6 cellular contexts compared by ENCODE assay signal in the genomic region with DNA sequence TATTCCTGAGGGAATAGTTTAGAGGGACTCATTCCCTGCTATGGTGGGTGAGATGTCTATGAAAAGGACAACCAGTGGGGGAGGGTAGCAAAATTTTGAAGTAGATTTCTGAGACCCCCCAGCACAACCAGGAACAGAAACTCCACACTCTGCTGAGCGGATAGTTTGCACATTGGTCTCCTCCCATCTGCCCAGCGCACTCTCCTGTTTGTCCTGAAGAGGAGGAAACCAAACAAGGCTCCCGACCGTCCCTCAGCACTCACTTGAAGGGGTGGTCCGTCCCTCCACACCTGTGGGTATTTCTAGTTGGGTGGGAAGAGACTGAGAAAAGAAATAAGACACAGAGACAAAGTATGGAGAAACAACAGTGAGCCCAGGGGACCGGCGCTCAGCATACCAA. TPM values are rescaled to one million over a fixed set of nuclear protein-coding genes. Genes with fewer than 3 reads are reported as not detected.
"Had no signal": no experiment of that assay in that cellular context is flagged by ENCODE, and none has a peak within 500 bp of the region (broad histone marks: within the 10 kb centered on the region; RNA-seq: fewer than 3 reads in every experiment).

No MANE protein-coding gene starts in this region.

RNA-seq across cellular contexts. Expression of a gene that starts 41.8 kb away (rescaled TPM):
- total RNA-seq: HepG2, HT1080, IMR-90, Right ventricle myocardium superior, SJSA1, T-cell had no signal
- polyA plus RNA-seq: HepG2, IMR-90 had no signal
